17 cellular contexts compared by ENCODE assay signal in genomic region chr20:61354501-61354900, GRCh38.
DNase-seq lines count a peak whose midpoint lies in the region; ATAC-seq and TF ChIP-seq lines count a peak whose summit lies in the region.
"Had no signal": no experiment of that assay in that cellular context is flagged by ENCODE, and none has a peak within 500 bp of the region (broad histone marks: within the 10 kb centered on the region; RNA-seq: fewer than 3 reads in every experiment).

No MANE protein-coding gene starts in this region.

- H2AK5ac ChIP-seq in neuronal stem cell (ENCODE audit: low read depth, low read length) = peak overlapping the region; percentile 8

- peaks cover 0 to 3% of the 10 kb centered on the region in 2 donors for H3K36me3 ChIP-seq in neuronal stem cell (replicated peaks in 1 of 2; ENCODE audit: control insufficient read depth in 2 of 2, insufficient read depth in 2 of 2, low read length in 2 of 2)
- no peaks in the 10 kb centered on the region for H3K36me3 ChIP-seq in upper lobe of left lung

- H3K27ac Mint-ChIP-seq in brain = peak overlapping the region; percentile 59 to 87 (median 75)
- H3K27ac Mint-ChIP-seq: CD4-positive, alpha-beta memory T cell had no signal

- peak overlapping the region; percentile 9 for H3K9ac ChIP-seq in neuronal stem cell (ENCODE audit: low read depth, low read length, poor library complexity)

- no CpG with 5 or more reads among the region's 10 CpGs for WGBS in neuronal stem cell (ENCODE audit: extremely low coverage in 2 of 2, insufficient read length in 2 of 2, insufficient replicate concordance in 1 of 2), 2 donors
- 80 to 84% methylated on average over 10 of the region's 10 CpGs for WGBS in upper lobe of left lung, 2 donors

- DNase-seq in cardiac septum (ENCODE audit: low spot score) = peak; percentile 62
- DNase-seq in Right ventricle myocardium inferior (ENCODE audit: missing footprints) = no peak
- DNase-seq in neuronal stem cell (ENCODE audit: low spot score) = no peak
- no peak for DNase-seq in upper lobe of left lung
- DNase-seq: AML-193; CD4-positive, alpha-beta memory T cell; DMS153; GDM1; GOT3; H9 had no signal

- H3K14ac ChIP-seq in neuronal stem cell (ENCODE audit: low read length) = no peak overlapping the region

- no peak overlapping the region for H2BK15ac ChIP-seq in neuronal stem cell (ENCODE audit: low read length)

- no peak for TF ChIP-seq CTCF in brain (conservative IDR thresholded peaks at IDR 0.05)
- no peak for TF ChIP-seq CTCF in upper lobe of left lung (IDR thresholded peaks at IDR 0.05)

- no peak overlapping the region for H3K23ac ChIP-seq in neuronal stem cell (ENCODE audit: low read depth, low read length, poor library complexity)

- no peak overlapping the region for H2AFZ ChIP-seq in neuronal stem cell (ENCODE audit: low read length)

- no peak overlapping the region for H3K4me3 Mint-ChIP-seq in brain
- H3K4me3 Mint-ChIP-seq: CD4-positive, alpha-beta memory T cell had no signal

- H3K27me3 ChIP-seq in neuronal stem cell (ENCODE audit: control insufficient read depth in 3 of 3, insufficient read depth in 3 of 3, low read depth in 1 of 3, low read length in 3 of 3) (no peaks in the 10 kb centered on the region), upper lobe of left lung (no peaks in the 10 kb centered on the region)

- peaks cover 93% of the 10 kb centered on the region for H3K4me1 Mint-ChIP-seq in brain
- H3K4me1 Mint-ChIP-seq: CD4-positive, alpha-beta memory T cell had no signal

- H3K27ac ChIP-seq in neuronal stem cell (replicated peaks; ENCODE audit: low read length) (no peak overlapping the region), upper lobe of left lung (no peak overlapping the region)
- H3K27ac ChIP-seq: 22Rv1, C4-2B had no signal

- peak overlapping the region; percentile 69 for H3K18ac ChIP-seq in neuronal stem cell (ENCODE audit: low read length)

- peaks cover 0 to 3% (median 0%) of the 10 kb centered on the region in 5 experiments for H3K9me3 Mint-ChIP-seq in brain
- H3K9me3 Mint-ChIP-seq: H9 had no signal

- no peak overlapping the region for H2BK120ac ChIP-seq in neuronal stem cell (ENCODE audit: low read depth, low read length)

- no peak overlapping the region for H3K4me2 ChIP-seq in neuronal stem cell (ENCODE audit: insufficient read depth, low read length, poor library complexity, severe bottlenecking)

- no peaks in the 10 kb centered on the region for H3K36me3 Mint-ChIP-seq in brain
- H3K36me3 Mint-ChIP-seq: CD4-positive, alpha-beta memory T cell had no signal

- no peak for TF ChIP-seq EP300 in upper lobe of left lung (IDR thresholded peaks at IDR 0.05)

- no peak for ATAC-seq in Right ventricle myocardium inferior
- no peak for ATAC-seq in upper lobe of left lung (ENCODE audit: low FRiP score in 2 of 2)
- ATAC-seq in HG03159 (IDR thresholded peaks at IDR 0.05; ENCODE audit: unreplicated experiment) = no peak
- ATAC-seq in GM21367 (IDR thresholded peaks at IDR 0.05; ENCODE audit: unreplicated experiment) = no peak
- ATAC-seq: A549, HepG2 had no signal

- no peak for TF ChIP-seq POLR2A in upper lobe of left lung (IDR thresholded peaks at IDR 0.05)

- no peak overlapping the region for H3K4ac ChIP-seq in neuronal stem cell (ENCODE audit: low read length)

- peaks cover 10 to 16% of the 10 kb centered on the region in 2 donors for H3K4me1 ChIP-seq in neuronal stem cell (ENCODE audit: control insufficient read depth in 2 of 2, insufficient read depth in 1 of 2, low read depth in 1 of 2, low read length in 2 of 2)
- H3K4me1 ChIP-seq in upper lobe of left lung = no peaks in the 10 kb centered on the region

- no peaks in the 10 kb centered on the region for H3K79me1 ChIP-seq in neuronal stem cell (ENCODE audit: low read depth, low read length)

- H3K27me3 Mint-ChIP-seq in brain = no peaks in the 10 kb centered on the region

- H4K91ac ChIP-seq in neuronal stem cell (ENCODE audit: low read depth, low read length, poor library complexity) = no peak overlapping the region

- H2BK5ac ChIP-seq in neuronal stem cell (ENCODE audit: low read length) = no peak overlapping the region

- intact Hi-C loops in cardiac septum (cut with DNase I) = no loop called here
- intact Hi-C loops in Right ventricle myocardium inferior (cut with DNase I) = no loop called here

- peak overlapping the region; percentile 33 for H2BK12ac ChIP-seq in neuronal stem cell (ENCODE audit: low read length)

- H4K8ac ChIP-seq in neuronal stem cell (ENCODE audit: low read depth, low read length) = no peak overlapping the region

- H3K4me3 ChIP-seq in neuronal stem cell (ENCODE audit: low read length in 2 of 2) (no peak overlapping the region), upper lobe of left lung (no peak overlapping the region)
- H3K4me3 ChIP-seq: A549 had no signal

- H3K9me3 ChIP-seq in neuronal stem cell (replicated peaks in 1 of 2; ENCODE audit: control insufficient read depth in 2 of 2, insufficient read depth in 1 of 2, low read depth in 1 of 2, low read length in 2 of 2) = peaks cover 3 to 5% of the 10 kb centered on the region in 2 donors
- H3K9me3 ChIP-seq in upper lobe of left lung = no peaks in the 10 kb centered on the region
- H3K9me3 ChIP-seq: A549 had no signal
